ENCODE assay signal across 8 cellular contexts in the genomic region with DNA sequence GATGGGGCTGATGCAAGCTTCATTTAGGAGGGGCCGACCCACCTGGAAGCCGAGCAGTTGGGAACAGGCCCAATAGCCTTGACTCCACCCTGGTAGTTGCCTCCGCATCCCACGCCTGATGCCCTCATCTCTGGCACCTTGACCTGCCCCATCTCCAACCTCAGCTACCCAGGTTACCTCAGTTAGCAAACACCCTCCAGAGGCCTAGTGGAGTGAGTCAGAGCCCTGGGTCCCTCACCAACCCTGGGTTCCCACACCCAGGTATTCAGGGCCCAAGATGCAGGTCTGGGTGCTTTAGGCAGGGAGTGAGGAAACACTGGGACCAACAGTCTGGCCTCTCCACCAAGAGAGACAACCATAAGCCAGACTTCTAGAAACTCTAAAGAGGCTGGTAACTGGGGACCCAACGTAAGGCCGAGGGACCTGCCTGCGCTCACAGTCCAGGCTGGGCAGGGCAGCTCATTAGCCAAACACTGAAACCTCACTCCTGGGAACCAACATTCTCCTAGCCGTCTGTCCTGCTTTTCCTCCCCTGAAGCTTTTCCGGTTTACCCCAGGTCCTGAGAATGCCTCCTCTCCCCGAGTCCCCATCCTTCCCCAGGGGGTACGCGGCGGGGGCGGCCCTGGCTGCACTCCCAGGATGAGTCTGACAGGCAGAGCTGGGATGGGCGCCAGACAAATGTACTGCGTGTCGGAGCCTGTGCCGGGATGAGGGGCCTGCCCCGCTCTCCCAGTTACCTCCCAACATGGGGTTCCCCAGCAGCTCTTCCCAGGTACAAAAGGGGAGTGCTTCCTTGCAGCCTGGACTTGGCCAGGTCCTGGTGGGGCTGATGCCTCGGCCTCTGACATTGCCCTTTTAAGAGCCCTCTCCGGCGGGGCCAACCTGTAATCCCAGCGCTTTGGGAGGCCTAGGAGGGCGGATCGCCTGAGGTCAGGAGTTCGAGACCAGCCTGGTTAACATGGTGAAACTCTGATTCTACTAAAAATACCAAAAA. TPM values are rescaled to one million over a fixed set of nuclear protein-coding genes. Genes with fewer than 3 reads are reported as not detected.
DNase-seq lines count a peak whose midpoint lies in the region; ATAC-seq and TF ChIP-seq lines count a peak whose summit lies in the region.

No MANE protein-coding gene starts in this region.

- no peaks in the 10 kb centered on the region for H3K9me3 Mint-ChIP-seq in activated T-cell treated with anti-CD3 and anti-CD28 coated beads, Interleukin-2, amount 50 U/mL, for 24 hours
- no peaks in the 10 kb centered on the region for H3K9me3 Mint-ChIP-seq in progenitor cell of endocrine pancreas (ENCODE audit: low read depth)

- DNase-seq in activated T-cell treated with anti-CD3 and anti-CD28 coated beads, Interleukin-2, amount 50 U/mL, for 24 hours: peak; percentile 56
- no peak for DNase-seq in activated T-cell treated with anti-CD3 and anti-CD28 coated beads for 4 hours
- peak; percentile 41 for DNase-seq in fibroblast of villous mesenchyme (ENCODE audit: low read depth)
- no peak for DNase-seq in progenitor cell of endocrine pancreas (ENCODE audit: low spot score, unreplicated experiment)
- DNase-seq in glomerular visceral epithelial cell (ENCODE audit: extremely low spot score): no peak
- no peak for DNase-seq in GM10248 (ENCODE audit: extremely low spot score)

- no peak overlapping the region for H3K4me3 Mint-ChIP-seq in activated T-cell treated with anti-CD3 and anti-CD28 coated beads, Interleukin-2, amount 50 U/mL, for 24 hours
- no peak overlapping the region for H3K4me3 Mint-ChIP-seq in progenitor cell of endocrine pancreas (ENCODE audit: low read depth)

- no peak for TF ChIP-seq CTCF in fibroblast of villous mesenchyme (IDR thresholded peaks at IDR 0.05; ENCODE audit: insufficient read depth, low read depth, low read length)
- no peak for TF ChIP-seq CTCF in progenitor cell of endocrine pancreas (IDR thresholded peaks at IDR 0.05; ENCODE audit: unreplicated experiment)
- no peak for TF ChIP-seq CTCF in GM10248 (IDR thresholded peaks at IDR 0.05; ENCODE audit: control extremely low read depth, extremely low read depth, low read depth, missing control alignments)

- POLR2A ChIA-PET in GM10248 (lab: Yijun Ruan, JAX): interaction anchor here (1.0 to 1.2 kb wide), 2 partner anchors 10 to 13 kb away, joined by 4 to 5 read pairs; no protein-coding TSS in a partner anchor

- H3K27ac Mint-ChIP-seq in activated T-cell treated with anti-CD3 and anti-CD28 coated beads, Interleukin-2, amount 50 U/mL, for 24 hours: peak overlapping the region; percentile 33
- peak overlapping the region; percentile 56 for H3K27ac Mint-ChIP-seq in progenitor cell of endocrine pancreas

- H3K27me3 Mint-ChIP-seq in activated T-cell treated with anti-CD3 and anti-CD28 coated beads, Interleukin-2, amount 50 U/mL, for 24 hours: peaks cover 7% of the 10 kb centered on the region
- peaks cover 20% of the 10 kb centered on the region for H3K27me3 Mint-ChIP-seq in progenitor cell of endocrine pancreas

- no peak overlapping the region for H3K4me3 ChIP-seq in fibroblast of villous mesenchyme (ENCODE audit: low read depth, low read length)

- CTCF ChIA-PET in GM10248 (lab: Yijun Ruan, JAX): interaction anchor here (2.1 to 3.2 kb wide), 4 partner anchors 15 to 306 kb away, joined by 6 to 15 read pairs (median 8); no protein-coding TSS in a partner anchor

- H3K36me3 Mint-ChIP-seq in activated T-cell treated with anti-CD3 and anti-CD28 coated beads, Interleukin-2, amount 50 U/mL, for 24 hours (ENCODE audit: low read depth): peaks cover 43% of the 10 kb centered on the region
- H3K36me3 Mint-ChIP-seq in progenitor cell of endocrine pancreas (ENCODE audit: insufficient read depth): peaks cover 7% of the 10 kb centered on the region

- peaks cover 21% of the 10 kb centered on the region for H3K4me1 Mint-ChIP-seq in activated T-cell treated with anti-CD3 and anti-CD28 coated beads, Interleukin-2, amount 50 U/mL, for 24 hours (ENCODE audit: low read depth)
- peaks cover 16% of the 10 kb centered on the region for H3K4me1 Mint-ChIP-seq in progenitor cell of endocrine pancreas (ENCODE audit: low read depth)

- ATAC-seq in SK-N-SH treated with all-trans-retinoic acid at 6 μM for 48 hours (peak; percentile 59), GM19467 (IDR thresholded peaks at IDR 0.05; ENCODE audit: unreplicated experiment) (no peak)

TF ChIP-seq in SK-N-SH treated with all-trans-retinoic acid at 6 μM for 48 hours, 23 proteins besides CTCF, POLR2A, EP300 and RAD21:
- TF ChIP-seq TCF4 (CRISPR knock-in tag; IDR thresholded peaks at IDR 0.05; ENCODE audit: borderline replicate concordance): no peak
TF ChIP-seq in SK-N-SH treated with all-trans-retinoic acid at 6 μM for 48 hours: peak in this region for 0.

RNA-seq across cellular contexts. Expression of a gene that starts 8.9 kb away (rescaled TPM):
- total RNA-seq in fibroblast of villous mesenchyme (1.3 TPM in 2 replicates), progenitor cell of endocrine pancreas (33.7 and 38.7 TPM in 2 replicates)

RNA-seq across cellular contexts. Expression of a gene that starts 26.7 kb away (rescaled TPM):
- 235 and 310 TPM in 2 replicates for total RNA-seq in fibroblast of villous mesenchyme
- total RNA-seq in progenitor cell of endocrine pancreas: 135 TPM in 2 replicates

RNA-seq across cellular contexts. Expression of a gene that starts 42.5 kb away (rescaled TPM):
- total RNA-seq in fibroblast of villous mesenchyme (14.2 and 23.3 TPM in 2 replicates), progenitor cell of endocrine pancreas (26.1 and 29.4 TPM in 2 replicates)

Comparison
In these comparisons a context has a peak if more than half of its experiments do, and no peak if none do; other contexts are left out.
1. DNase-seq: peak in activated T-cell treated with anti-CD3 and anti-CD28 coated beads, Interleukin-2, amount 50 U/mL, for 24 hours (single experiment) and fibroblast of villous mesenchyme (single experiment); none in activated T-cell treated with anti-CD3 and anti-CD28 coated beads for 4 hours (single experiment), progenitor cell of endocrine pancreas (single experiment), glomerular visceral epithelial cell (single experiment) and GM10248 (single experiment).
2. RNA of a gene that starts 8.9 kb away (total RNA-seq): 33.7 to 38.7 TPM in progenitor cell of endocrine pancreas; 1.3 TPM in fibroblast of villous mesenchyme; every median in the first group is over 10 times any median in the second.